ENCODE assay signal across 1 cellular context in the genomic region with DNA sequence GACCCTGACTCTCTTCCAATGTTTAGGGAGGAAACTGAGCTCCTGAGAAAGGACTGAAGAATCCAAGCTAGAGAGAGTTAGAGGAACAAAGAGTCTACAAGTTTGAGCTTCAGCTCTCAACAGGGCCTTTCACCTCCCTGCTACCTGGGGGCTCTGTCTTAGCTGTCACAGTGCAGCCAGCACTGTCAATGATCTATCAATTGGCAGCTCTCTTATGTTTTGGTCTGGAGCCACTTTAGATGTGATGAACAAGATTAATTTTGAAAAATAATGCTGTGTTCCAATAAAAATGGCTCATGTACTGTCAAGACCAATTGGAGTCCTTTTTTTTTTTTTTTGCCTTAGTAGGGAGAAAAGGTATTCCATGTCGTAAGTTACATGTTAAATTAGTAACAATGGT.
TF ChIP-seq lines count a peak whose summit lies in the region.

No MANE protein-coding gene starts in this region.

TF ChIP-seq in IMR-90, 13 proteins besides CTCF, POLR2A, EP300 and RAD21:
- no peak for TF ChIP-seq USF2 (IDR thresholded peaks at IDR 0.05; ENCODE audit: low read depth, low read length)
- TF ChIP-seq BHLHE40 (IDR thresholded peaks at IDR 0.05; ENCODE audit: low read depth, low read length), result no peak
- no peak for TF ChIP-seq CEBPB (IDR thresholded peaks at IDR 0.05; ENCODE audit: low read depth, low read length)
- no peak for TF ChIP-seq NFE2L2 (IDR thresholded peaks at IDR 0.05; ENCODE audit: low read depth, low read length)
- no peak for TF ChIP-seq ELK1 (IDR thresholded peaks at IDR 0.05; ENCODE audit: borderline replicate concordance, low read depth, low read length)
